ENCODE assay signal across 1 cellular context in the genomic region with DNA sequence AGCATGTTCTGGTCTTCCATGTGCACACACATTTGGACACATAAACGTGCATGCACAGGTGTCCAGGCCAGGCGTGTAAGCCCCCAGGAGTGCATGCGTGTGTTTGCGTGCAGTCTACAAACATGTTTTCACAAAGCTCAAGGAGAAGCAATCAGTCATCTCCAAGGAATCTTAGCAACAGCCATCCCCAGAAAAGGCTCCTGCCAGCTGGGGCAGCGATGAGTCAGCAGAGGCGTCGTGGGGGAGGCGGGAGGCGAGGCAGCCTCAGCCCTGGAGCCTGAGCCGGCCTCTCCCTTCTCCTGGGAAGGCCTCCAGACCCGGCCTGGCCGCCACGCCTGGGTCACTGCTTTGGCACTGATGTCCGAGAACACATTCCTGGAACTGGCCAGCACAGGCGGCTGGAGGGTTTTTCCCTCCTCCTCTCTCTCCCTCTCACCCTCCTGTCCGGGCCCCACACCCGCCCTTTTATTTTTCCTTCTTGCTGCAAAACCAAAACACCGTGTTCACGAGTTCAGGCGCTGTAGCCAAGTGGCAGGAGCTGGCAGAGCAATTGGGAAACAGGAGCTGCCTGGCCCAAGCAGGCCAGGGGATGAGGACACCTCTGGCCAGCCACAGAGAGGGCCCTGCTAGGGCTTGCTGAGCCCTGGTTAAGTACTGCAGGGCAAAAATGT.
TF ChIP-seq lines count a peak whose summit lies in the region.

No MANE protein-coding gene starts in this region.

TF ChIP-seq in HEK293, 187 proteins besides CTCF, POLR2A, EP300 and RAD21 (continued from another document):
- TF ChIP-seq, protein P1, sequence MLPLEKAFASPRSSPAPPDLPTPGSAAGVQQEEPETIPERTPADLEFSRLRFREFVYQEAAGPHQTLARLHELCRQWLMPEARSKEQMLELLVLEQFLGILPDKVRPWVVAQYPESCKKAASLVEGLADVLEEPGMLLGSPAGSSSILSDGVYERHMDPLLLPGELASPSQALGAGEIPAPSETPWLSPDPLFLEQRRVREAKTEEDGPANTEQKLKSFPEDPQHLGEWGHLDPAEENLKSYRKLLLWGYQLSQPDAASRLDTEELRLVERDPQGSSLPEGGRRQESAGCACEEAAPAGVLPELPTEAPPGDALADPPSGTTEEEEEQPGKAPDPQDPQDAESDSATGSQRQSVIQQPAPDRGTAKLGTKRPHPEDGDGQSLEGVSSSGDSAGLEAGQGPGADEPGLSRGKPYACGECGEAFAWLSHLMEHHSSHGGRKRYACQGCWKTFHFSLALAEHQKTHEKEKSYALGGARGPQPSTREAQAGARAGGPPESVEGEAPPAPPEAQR (tag by site-specific recombination; IDR thresholded peaks at IDR 0.05) = no peak
- no peak for TF ChIP-seq ZNF404 (tag by site-specific recombination; IDR thresholded peaks at IDR 0.05)
- TF ChIP-seq, protein P2, sequence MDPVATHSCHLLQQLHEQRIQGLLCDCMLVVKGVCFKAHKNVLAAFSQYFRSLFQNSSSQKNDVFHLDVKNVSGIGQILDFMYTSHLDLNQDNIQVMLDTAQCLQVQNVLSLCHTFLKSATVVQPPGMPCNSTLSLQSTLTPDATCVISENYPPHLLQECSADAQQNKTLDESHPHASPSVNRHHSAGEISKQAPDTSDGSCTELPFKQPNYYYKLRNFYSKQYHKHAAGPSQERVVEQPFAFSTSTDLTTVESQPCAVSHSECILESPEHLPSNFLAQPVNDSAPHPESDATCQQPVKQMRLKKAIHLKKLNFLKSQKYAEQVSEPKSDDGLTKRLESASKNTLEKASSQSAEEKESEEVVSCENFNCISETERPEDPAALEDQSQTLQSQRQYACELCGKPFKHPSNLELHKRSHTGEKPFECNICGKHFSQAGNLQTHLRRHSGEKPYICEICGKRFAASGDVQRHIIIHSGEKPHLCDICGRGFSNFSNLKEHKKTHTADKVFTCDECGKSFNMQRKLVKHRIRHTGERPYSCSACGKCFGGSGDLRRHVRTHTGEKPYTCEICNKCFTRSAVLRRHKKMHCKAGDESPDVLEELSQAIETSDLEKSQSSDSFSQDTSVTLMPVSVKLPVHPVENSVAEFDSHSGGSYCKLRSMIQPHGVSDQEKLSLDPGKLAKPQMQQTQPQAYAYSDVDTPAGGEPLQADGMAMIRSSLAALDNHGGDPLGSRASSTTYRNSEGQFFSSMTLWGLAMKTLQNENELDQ (tag by site-specific recombination; IDR thresholded peaks at IDR 0.05; ENCODE audit: low read depth) = no peak
- no peak for TF ChIP-seq TCF7L2 (IDR thresholded peaks at IDR 0.05; ENCODE audit: borderline replicate concordance, low read depth, low read length)
- TF ChIP-seq, protein P3, sequence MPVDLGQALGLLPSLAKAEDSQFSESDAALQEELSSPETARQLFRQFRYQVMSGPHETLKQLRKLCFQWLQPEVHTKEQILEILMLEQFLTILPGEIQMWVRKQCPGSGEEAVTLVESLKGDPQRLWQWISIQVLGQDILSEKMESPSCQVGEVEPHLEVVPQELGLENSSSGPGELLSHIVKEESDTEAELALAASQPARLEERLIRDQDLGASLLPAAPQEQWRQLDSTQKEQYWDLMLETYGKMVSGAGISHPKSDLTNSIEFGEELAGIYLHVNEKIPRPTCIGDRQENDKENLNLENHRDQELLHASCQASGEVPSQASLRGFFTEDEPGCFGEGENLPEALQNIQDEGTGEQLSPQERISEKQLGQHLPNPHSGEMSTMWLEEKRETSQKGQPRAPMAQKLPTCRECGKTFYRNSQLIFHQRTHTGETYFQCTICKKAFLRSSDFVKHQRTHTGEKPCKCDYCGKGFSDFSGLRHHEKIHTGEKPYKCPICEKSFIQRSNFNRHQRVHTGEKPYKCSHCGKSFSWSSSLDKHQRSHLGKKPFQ (tag by site-specific recombination; IDR thresholded peaks at IDR 0.05) = no peak
- TF ChIP-seq KLF1 (tag by site-specific recombination; IDR thresholded peaks at IDR 0.05) = peak; percentile 50; the same call in 1 of the 2 replicates
- TF ChIP-seq ZNF248 (tag by site-specific recombination; IDR thresholded peaks at IDR 0.05) = no peak
- no peak for TF ChIP-seq PRDM1 (tag by site-specific recombination; IDR thresholded peaks at IDR 0.05)
- TF ChIP-seq KLF7 (tag by site-specific recombination; IDR thresholded peaks at IDR 0.05; ENCODE audit: borderline replicate concordance) = no peak
- peak; percentile 39 for TF ChIP-seq SP3 (tag by site-specific recombination; IDR thresholded peaks at IDR 0.05)
- TF ChIP-seq HOXA7 (CRISPR knock-in tag; IDR thresholded peaks at IDR 0.05; ENCODE audit: borderline replicate concordance) = no peak
- TF ChIP-seq ZNF473 (tag by site-specific recombination; IDR thresholded peaks at IDR 0.05) = no peak
- TF ChIP-seq, protein P4, sequence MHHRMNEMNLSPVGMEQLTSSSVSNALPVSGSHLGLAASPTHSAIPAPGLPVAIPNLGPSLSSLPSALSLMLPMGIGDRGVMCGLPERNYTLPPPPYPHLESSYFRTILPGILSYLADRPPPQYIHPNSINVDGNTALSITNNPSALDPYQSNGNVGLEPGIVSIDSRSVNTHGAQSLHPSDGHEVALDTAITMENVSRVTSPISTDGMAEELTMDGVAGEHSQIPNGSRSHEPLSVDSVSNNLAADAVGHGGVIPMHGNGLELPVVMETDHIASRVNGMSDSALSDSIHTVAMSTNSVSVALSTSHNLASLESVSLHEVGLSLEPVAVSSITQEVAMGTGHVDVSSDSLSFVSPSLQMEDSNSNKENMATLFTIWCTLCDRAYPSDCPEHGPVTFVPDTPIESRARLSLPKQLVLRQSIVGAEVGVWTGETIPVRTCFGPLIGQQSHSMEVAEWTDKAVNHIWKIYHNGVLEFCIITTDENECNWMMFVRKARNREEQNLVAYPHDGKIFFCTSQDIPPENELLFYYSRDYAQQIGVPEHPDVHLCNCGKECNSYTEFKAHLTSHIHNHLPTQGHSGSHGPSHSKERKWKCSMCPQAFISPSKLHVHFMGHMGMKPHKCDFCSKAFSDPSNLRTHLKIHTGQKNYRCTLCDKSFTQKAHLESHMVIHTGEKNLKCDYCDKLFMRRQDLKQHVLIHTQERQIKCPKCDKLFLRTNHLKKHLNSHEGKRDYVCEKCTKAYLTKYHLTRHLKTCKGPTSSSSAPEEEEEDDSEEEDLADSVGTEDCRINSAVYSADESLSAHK (tag by site-specific recombination; IDR thresholded peaks at IDR 0.05) = no peak
- TF ChIP-seq, protein P5, sequence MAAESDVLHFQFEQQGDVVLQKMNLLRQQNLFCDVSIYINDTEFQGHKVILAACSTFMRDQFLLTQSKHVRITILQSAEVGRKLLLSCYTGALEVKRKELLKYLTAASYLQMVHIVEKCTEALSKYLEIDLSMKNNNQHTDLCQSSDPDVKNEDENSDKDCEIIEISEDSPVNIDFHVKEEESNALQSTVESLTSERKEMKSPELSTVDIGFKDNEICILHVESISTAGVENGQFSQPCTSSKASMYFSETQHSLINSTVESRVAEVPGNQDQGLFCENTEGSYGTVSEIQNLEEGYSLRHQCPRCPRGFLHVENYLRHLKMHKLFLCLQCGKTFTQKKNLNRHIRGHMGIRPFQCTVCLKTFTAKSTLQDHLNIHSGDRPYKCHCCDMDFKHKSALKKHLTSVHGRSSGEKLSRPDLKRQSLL (tag by site-specific recombination; IDR thresholded peaks at IDR 0.05) = peak; percentile 68
TF ChIP-seq in HEK293: peak in this region for 36.
